In genomic region chr9:16103613-16104012, GRCh38 we compare ENCODE assay signal across 22 cellular contexts.
DNase-seq lines count a peak whose midpoint lies in the region; ATAC-seq, FAIRE-seq and TF ChIP-seq lines count a peak whose summit lies in the region.
"Had no signal": no experiment of that assay in that cellular context is flagged by ENCODE, and none has a peak within 500 bp of the region (broad histone marks: within the 10 kb centered on the region; RNA-seq: fewer than 3 reads in every experiment).

No MANE protein-coding gene starts in this region.

- no peak for TF ChIP-seq CTCF in right atrium auricular region (IDR thresholded peaks at IDR 0.05)
- no peak for TF ChIP-seq CTCF in pancreas (IDR thresholded peaks at IDR 0.05)
- no peak for TF ChIP-seq CTCF in uterus (IDR thresholded peaks at IDR 0.05)

- H3K27ac ChIP-seq in right atrium auricular region (no peak overlapping the region), pancreas (peak overlapping the region in 1 of 4 donors; percentile 10), uterus (peak overlapping the region; percentile 85 to 89)
- H3K27ac ChIP-seq: C4-2B had no signal

- no peak for ATAC-seq in left cardiac atrium
- ATAC-seq in left colon, result no peak
- ATAC-seq in pancreas, result peak in 3 of 4 donors; percentile 23 to 66 (median 55)
- ATAC-seq in HG03196 (IDR thresholded peaks at IDR 0.05; ENCODE audit: unreplicated experiment), result no peak
- ATAC-seq: stimulated activated memory B cell treated with anti-CD40 and anti-IgM and Interleukin-4, amounts not matched to agents 10 μg/mL and 1 μg/mL and 100 μg/mL, for 72 hours had no signal

- H3K9me3 ChIP-seq in right atrium auricular region, result no peaks in the 10 kb centered on the region
- no peaks in the 10 kb centered on the region for H3K9me3 ChIP-seq in pancreas
- H3K9me3 ChIP-seq in uterus, result no peaks in the 10 kb centered on the region
- H3K9me3 ChIP-seq: upper lobe of left lung had no signal

- FAIRE-seq in pancreas (lab: Jason Lieb, UNC), result no peak
- FAIRE-seq: A204.1, colon, islet of Langerhans had no signal

- H3K27me3 ChIP-seq in right atrium auricular region (no peaks in the 10 kb centered on the region), pancreas (no peaks in the 10 kb centered on the region), uterus (no peaks in the 10 kb centered on the region)
- H3K27me3 ChIP-seq: upper lobe of left lung had no signal

- no peaks in the 10 kb centered on the region for H3K4me1 ChIP-seq in right atrium auricular region
- peaks cover 0 to 8% (median 0%) of the 10 kb centered on the region in 3 donors for H3K4me1 ChIP-seq in pancreas
- H3K4me1 ChIP-seq in uterus, result peaks cover 7 to 15% of the 10 kb centered on the region in 2 donors
- H3K4me1 ChIP-seq: upper lobe of left lung had no signal

- intact Hi-C loops in left cardiac atrium (cut with DNase I), result no loop called here
- intact Hi-C loops in left colon (cut with DNase I, micrococcal nuclease), result no loop called here
- intact Hi-C loops in pancreas (cut with DNase I), result no loop called here
- intact Hi-C loops in uterus (cut with DNase I; ENCODE audit: low total_unique reads), result no loop called here

- no peak for TF ChIP-seq POLR2A in uterus (IDR thresholded peaks at IDR 0.05)

- H3K36me3 ChIP-seq in right atrium auricular region (no peaks in the 10 kb centered on the region), pancreas (no peaks in the 10 kb centered on the region), uterus (no peaks in the 10 kb centered on the region)
- H3K36me3 ChIP-seq: upper lobe of left lung had no signal

- no peak overlapping the region for H3K4me3 ChIP-seq in right atrium auricular region
- no peak overlapping the region for H3K4me3 ChIP-seq in pancreas
- no peak overlapping the region for H3K4me3 ChIP-seq in uterus
- H3K4me3 ChIP-seq: upper lobe of left lung had no signal

- peak; percentile 29 for DNase-seq in left cardiac atrium
- DNase-seq in right atrium auricular region (ENCODE audit: low spot score), result no peak
- DNase-seq in left colon, result peak; percentile 20 to 27
- peak in 3 of 6 donors; percentile 22 to 39 (median 28) for DNase-seq in pancreas
- peak; percentile 90 to 95 for DNase-seq in uterus
- no peak for DNase-seq in SIG-M5 treated with dmso at 0.1 percent for 504 hours (lab: John Stamatoyannopoulos, UW; ENCODE audit: unreplicated experiment)
- DNase-seq in inferior parietal cortex (ENCODE audit: extremely low spot score), result no peak
- DNase-seq: activated CD4-positive, CD25-positive, alpha-beta regulatory T cell treated with anti-CD3 and anti-CD28 coated beads, Interleukin-2, amount 50 U/mL, for 72 hours; activated gamma-delta T cell; amniotic stem cell; DMS153; KG1; midbrain; NCI-H2029 treated with DMSO at 0.1 percent for 48 hours; NCI-H510A treated with DMSO at 0.1 percent for 48 hours had no signal

- WGBS in pancreas, 2 donors, result 15 to 29% methylated on average over 12 of the region's 12 CpGs

Comparison
In these comparisons a context has a peak if more than half of its experiments do, and no peak if none do; other contexts are left out.
1. DNase-seq: peak in left cardiac atrium (single experiment), left colon (2 of 2) and uterus (2 of 2); none in right atrium auricular region (single experiment), SIG-M5 treated with dmso at 0.1 percent for 504 hours (single experiment) and inferior parietal cortex (single experiment).
2. ATAC-seq: peak in pancreas (3 of 4); none in left cardiac atrium (0 of 2), left colon (single experiment) and HG03196 (single experiment).
3. H3K27ac ChIP-seq: peak in uterus (2 of 2); none in right atrium auricular region (0 of 2).